Comparison of ENCODE assay signal across 24 cellular contexts in the genomic region with DNA sequence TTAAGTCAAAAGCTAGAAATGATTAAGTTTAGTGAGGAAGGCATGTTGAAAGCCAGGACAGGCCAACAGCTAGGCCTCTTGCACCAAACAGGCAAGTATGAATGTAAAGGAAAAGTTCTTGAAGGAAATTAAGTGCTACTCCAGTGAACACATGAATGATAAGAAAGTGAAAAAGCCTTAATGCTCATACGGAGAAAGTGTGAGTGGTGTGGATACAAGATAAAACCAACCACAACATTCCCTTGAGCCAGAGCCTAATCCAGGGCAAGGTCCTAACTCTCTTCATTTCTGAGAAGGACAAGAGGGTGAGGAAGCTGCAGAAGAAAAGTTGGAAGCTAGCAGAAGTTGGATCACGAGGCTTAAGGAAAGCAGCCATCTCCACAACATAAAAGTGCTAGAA.
"Had no signal": no experiment of that assay in that cellular context is flagged by ENCODE, and none has a peak within 500 bp of the region (broad histone marks: within the 10 kb centered on the region; RNA-seq: fewer than 3 reads in every experiment).

No MANE protein-coding gene starts in this region.

- H3K27ac Mint-ChIP-seq: naive thymus-derived CD8-positive, alpha-beta T cell; stimulated activated naive B cell treated with anti-CD40 and anti-IgM and Interleukin-4, amounts not matched to agents 10 μg/mL and 1 μg/mL and 100 μg/mL, for 72 hours had no signal

- H2AFZ ChIP-seq: parathyroid adenoma had no signal

- DNase-seq: colonic mucosa; dermis blood vessel endothelial cell; esophagus squamous epithelium; heart left ventricle; hippocampal formation; left colon; mammary epithelial cell; mucosa of descending colon; naive thymus-derived CD8-positive, alpha-beta T cell; retina; right lobe of liver; spleen; stimulated activated CD4-positive, alpha-beta T cell treated with anti-CD3 and anti-CD28 coated beads, Interleukin-15, amount 100 ng/mL, for 24 hours; stimulated activated CD4-positive, alpha-beta T cell treated with anti-CD3 and anti-CD28 coated beads, Interleukin-1b, Interleukin-23, amount 100 ng/mL, for 48 hours; stimulated activated CD4-positive, alpha-beta T cell treated with anti-CD3 and anti-CD28 coated beads, Interleukin-4, amount 100 ng/mL, for 24 hours; stimulated activated naive B cell treated with anti-CD40 and anti-IgM and Interleukin-4, amounts not matched to agents 10 μg/mL and 1 μg/mL and 100 μg/mL, for 72 hours; stimulated activated naive CD8-positive, alpha-beta T cell treated with anti-CD3 and anti-CD28 coated beads, Interleukin-15, amount 100 ng/mL, for 72 hours; testis; upper lobe of right lung had no signal

- FAIRE-seq: frontal cortex had no signal

- H3K4me3 ChIP-seq: colonic mucosa, esophagus squamous epithelium, heart left ventricle, mucosa of descending colon, prostate gland, right lobe of liver, spleen, testis, tibial nerve, upper lobe of right lung, vagina had no signal

- H3K4me3 Mint-ChIP-seq: naive thymus-derived CD8-positive, alpha-beta T cell; stimulated activated naive B cell treated with anti-CD40 and anti-IgM and Interleukin-4, amounts not matched to agents 10 μg/mL and 1 μg/mL and 100 μg/mL, for 72 hours; stimulated activated naive CD8-positive, alpha-beta T cell treated with anti-CD3 and anti-CD28 coated beads, Interleukin-15, amount 100 ng/mL, for 72 hours had no signal

- H3K9ac ChIP-seq: parathyroid adenoma had no signal

- H3K9me3 ChIP-seq: colonic mucosa, esophagus squamous epithelium, heart left ventricle, mucosa of descending colon, prostate gland, right lobe of liver, spleen, testis, tibial nerve, upper lobe of right lung, vagina had no signal

- H3K27ac ChIP-seq: colonic mucosa, esophagus squamous epithelium, heart left ventricle, parathyroid adenoma, prostate gland, right lobe of liver, spleen, testis, tibial nerve, upper lobe of right lung, vagina had no signal

- H3K9me3 Mint-ChIP-seq: naive thymus-derived CD8-positive, alpha-beta T cell; stimulated activated naive B cell treated with anti-CD40 and anti-IgM and Interleukin-4, amounts not matched to agents 10 μg/mL and 1 μg/mL and 100 μg/mL, for 72 hours; stimulated activated naive CD8-positive, alpha-beta T cell treated with anti-CD3 and anti-CD28 coated beads, Interleukin-15, amount 100 ng/mL, for 72 hours had no signal

- H3K27me3 Mint-ChIP-seq: naive thymus-derived CD8-positive, alpha-beta T cell; stimulated activated naive B cell treated with anti-CD40 and anti-IgM and Interleukin-4, amounts not matched to agents 10 μg/mL and 1 μg/mL and 100 μg/mL, for 72 hours; stimulated activated naive CD8-positive, alpha-beta T cell treated with anti-CD3 and anti-CD28 coated beads, Interleukin-15, amount 100 ng/mL, for 72 hours had no signal

- H3K4me1 ChIP-seq: colonic mucosa, parathyroid adenoma, prostate gland, right lobe of liver, testis, upper lobe of right lung, vagina had no signal

- H3K36me3 Mint-ChIP-seq: naive thymus-derived CD8-positive, alpha-beta T cell; stimulated activated naive B cell treated with anti-CD40 and anti-IgM and Interleukin-4, amounts not matched to agents 10 μg/mL and 1 μg/mL and 100 μg/mL, for 72 hours had no signal

- H3K36me3 ChIP-seq: colonic mucosa, esophagus squamous epithelium, heart left ventricle, prostate gland, right lobe of liver, spleen, upper lobe of right lung, vagina had no signal

- H3K27me3 ChIP-seq: colonic mucosa, esophagus squamous epithelium, heart left ventricle, right lobe of liver, spleen, testis, tibial nerve, upper lobe of right lung, vagina had no signal

- ATAC-seq: heart left ventricle; left colon; mucosa of descending colon; naive thymus-derived CD8-positive, alpha-beta T cell; right lobe of liver; stimulated activated naive B cell treated with anti-CD40 and anti-IgM and Interleukin-4, amounts not matched to agents 10 μg/mL and 1 μg/mL and 100 μg/mL, for 72 hours; stimulated activated naive CD8-positive, alpha-beta T cell treated with anti-CD3 and anti-CD28 coated beads, Interleukin-15, amount 100 ng/mL, for 72 hours; upper lobe of right lung had no signal
